ENCODE assay signal across 8 cellular contexts in genomic region chr13:90099847-90100246, GRCh38.
"Had no signal": no experiment of that assay in that cellular context is flagged by ENCODE, and none has a peak within 500 bp of the region (broad histone marks: within the 10 kb centered on the region; RNA-seq: fewer than 3 reads in every experiment).

No MANE protein-coding gene starts in this region.

- ATAC-seq: GM12878 had no signal

- H3K4me3 ChIP-seq: GM12878 had no signal

- FAIRE-seq: G401.6, GM12878, GM12891, GM12892, GM18507, GM19239 had no signal

- DNase-seq: GDM1, GF-D8 had no signal
